Comparison of ENCODE assay signal across 8 cellular contexts in genomic region chr2:109382946-109383345, GRCh38.
A peak's percentile ranks its signal among the peaks of the same experiment; 100 is the strongest.
DNase-seq lines count a peak whose midpoint lies in the region; ATAC-seq and TF ChIP-seq lines count a peak whose summit lies in the region.
"Had no signal": no experiment of that assay in that cellular context is flagged by ENCODE, and none has a peak within 500 bp of the region (broad histone marks: within the 10 kb centered on the region; RNA-seq: fewer than 3 reads in every experiment).

No MANE protein-coding gene starts in this region.

- no peaks in the 10 kb centered on the region for H3K36me3 ChIP-seq in RWPE2 (ENCODE audit: low read depth)
- H3K36me3 ChIP-seq in left ventricle myocardium inferior = no peaks in the 10 kb centered on the region

- H3K27ac ChIP-seq in RWPE2 (ENCODE audit: poor library complexity, severe bottlenecking) (no peak overlapping the region), left ventricle myocardium inferior (replicated peaks) (peak overlapping the region; percentile 68)
- H3K27ac ChIP-seq: parathyroid adenoma had no signal

- no peak for TF ChIP-seq CTCF in HFF-Myc (IDR thresholded peaks at IDR 0.05; ENCODE audit: low read depth, low read length, missing control alignments)
- no peak for TF ChIP-seq CTCF in RWPE2 (IDR thresholded peaks at IDR 0.05; ENCODE audit: poor library complexity, severe bottlenecking)
- no peak for TF ChIP-seq CTCF in left ventricle myocardium inferior (IDR thresholded peaks at IDR 0.05; ENCODE audit: borderline replicate concordance)

- ATAC-seq in RWPE2 (ENCODE audit: low read depth) = peak; percentile 38; the same call in 1 of the 3 replicates
- ATAC-seq in HG03097 (IDR thresholded peaks at IDR 0.05; ENCODE audit: low FRiP score, unreplicated experiment) = no peak

- DNase-seq in HFF-Myc (ENCODE audit: extremely low read depth, low read depth) (peak; percentile 47), RWPE2 (ENCODE audit: low spot score) (peak; percentile 31), left ventricle myocardium inferior (peak; percentile 67), stromal cell of bone marrow (ENCODE audit: low read depth) (peak; percentile 54), NOMO-1 (lab: John Stamatoyannopoulos, UW; ENCODE audit: unreplicated experiment in 2 of 2) (no peak), NCI-H146 (lab: John Stamatoyannopoulos, UW) (no peak)

- H3K9me3 ChIP-seq in RWPE2 (ENCODE audit: severe bottlenecking) = no peaks in the 10 kb centered on the region
- no peaks in the 10 kb centered on the region for H3K9me3 ChIP-seq in left ventricle myocardium inferior (replicated peaks)

- no peak overlapping the region for H3K4me3 ChIP-seq in HFF-Myc (replicated peaks; ENCODE audit: low read depth, low read length)
- H3K4me3 ChIP-seq in RWPE2 (ENCODE audit: severe bottlenecking) = no peak overlapping the region
- no peak overlapping the region for H3K4me3 ChIP-seq in left ventricle myocardium inferior

- no peaks in the 10 kb centered on the region for H3K27me3 ChIP-seq in RWPE2 (ENCODE audit: insufficient read depth, poor library complexity, severe bottlenecking)
- H3K27me3 ChIP-seq in left ventricle myocardium inferior (ENCODE audit: low read depth) = no peaks in the 10 kb centered on the region

- H3K4me1 ChIP-seq in RWPE2 (ENCODE audit: insufficient read depth, poor library complexity, severe bottlenecking) (no peaks in the 10 kb centered on the region), left ventricle myocardium inferior (peaks cover 50% of the 10 kb centered on the region)

- intact Hi-C loops in left ventricle myocardium inferior (cut with micrococcal nuclease) = no loop called here

Comparison
In these comparisons a context has a peak if more than half of its experiments do, and no peak if none do; other contexts are left out.
1. DNase-seq: peak in HFF-Myc (single experiment), RWPE2 (single experiment), left ventricle myocardium inferior (single experiment) and stromal cell of bone marrow (single experiment); none in NOMO-1 (0 of 2) and NCI-H146 (single experiment).